Comparison of ENCODE assay signal across 16 cellular contexts in genomic region chr7:12716722-12717121, GRCh38. TPM values are rescaled to one million over a fixed set of nuclear protein-coding genes. Genes with fewer than 3 reads are reported as not detected.
DNase-seq lines count a peak whose midpoint lies in the region; ATAC-seq and TF ChIP-seq lines count a peak whose summit lies in the region.
"Had no signal": no experiment of that assay in that cellular context is flagged by ENCODE, and none has a peak within 500 bp of the region (broad histone marks: within the 10 kb centered on the region; RNA-seq: fewer than 3 reads in every experiment).

No MANE protein-coding gene starts in this region.

- CTCF ChIA-PET in Caco-2 (lab: Charles Lee) = no interaction called here

- H3K4me1 Mint-ChIP-seq in endodermal cell (peaks cover 23% of the 10 kb centered on the region), Caco-2 (ENCODE audit: low read depth, unreplicated experiment) (peaks cover 20% of the 10 kb centered on the region)

- H3K4me3 ChIP-seq in right cardiac atrium (ENCODE audit: low read length) (no peak overlapping the region), endodermal cell (ENCODE audit: low read length) (no peak overlapping the region), psoas muscle (no peak overlapping the region), Caco-2 (ENCODE audit: low read depth, low read length) (no peak overlapping the region)

- intact Hi-C loops in right cardiac atrium (cut with DNase I) (no loop called here), left ventricle myocardium superior (cut with micrococcal nuclease) (no loop called here), psoas muscle (cut with DNase I) (no loop called here), Caco-2 (cut with micrococcal nuclease; ENCODE audit: unreplicated experiment) (no loop called here)

- no TSS peak for BruUV-seq in Caco-2 (replicated peaks; lab: Mats Ljungman, UMichigan)

- no peak for TF ChIP-seq CTCF in endodermal cell (conservative IDR thresholded peaks at IDR 0.05)
- no peak for TF ChIP-seq CTCF in psoas muscle (IDR thresholded peaks at IDR 0.05)
- TF ChIP-seq CTCF in Caco-2 (IDR thresholded peaks at IDR 0.05; ENCODE audit: insufficient read depth in 1 of 2, low read depth in 1 of 2, low read length in 1 of 2, severe bottlenecking in 1 of 2, unreplicated experiment in 1 of 2) = no peak

- POLR2A ChIA-PET in Caco-2 (lab: Charles Lee) = no interaction called here

- H3K9ac ChIP-seq in endodermal cell (ENCODE audit: extremely low read depth, low read length, poor library complexity, severe bottlenecking) = no peak overlapping the region

- H3K36me3 ChIP-seq in endodermal cell (ENCODE audit: control insufficient read depth, insufficient read depth, low read length) = no peaks in the 10 kb centered on the region
- no peaks in the 10 kb centered on the region for H3K36me3 ChIP-seq in psoas muscle (ENCODE audit: insufficient read depth in 1 of 2, low read depth in 1 of 2)
- no peaks in the 10 kb centered on the region for H3K36me3 ChIP-seq in Caco-2 (ENCODE audit: control insufficient read depth, insufficient read depth, low read length)

- H3K27me3 ChIP-seq in right cardiac atrium (ENCODE audit: control insufficient read depth, insufficient read depth) (no peaks in the 10 kb centered on the region), endodermal cell (ENCODE audit: control insufficient read depth, insufficient read depth, low read length, poor library complexity, severe bottlenecking) (no peaks in the 10 kb centered on the region), psoas muscle (ENCODE audit: insufficient read depth in 3 of 3, low read length in 2 of 3) (no peaks in the 10 kb centered on the region), Caco-2 (replicated peaks; ENCODE audit: control insufficient read depth, insufficient read depth, low read length) (no peaks in the 10 kb centered on the region)

- H3K27ac ChIP-seq in right cardiac atrium (ENCODE audit: low read length) = peak overlapping the region; percentile 33
- H3K27ac ChIP-seq in endodermal cell (ENCODE audit: low read depth, low read length) = peak overlapping the region; percentile 97
- peak overlapping the region; percentile 58 for H3K27ac ChIP-seq in psoas muscle
- H3K27ac ChIP-seq in caudate nucleus (ENCODE audit: low read depth, low read length) = no peak overlapping the region
- H3K27ac ChIP-seq: HL-60 had no signal

- DNase-seq in right cardiac atrium = no peak
- DNase-seq in left ventricle myocardium superior = no peak
- no peak for DNase-seq in endodermal cell
- DNase-seq in psoas muscle = no peak
- no peak for DNase-seq in caudate nucleus (lab: John Stamatoyannopoulos, UW)
- DNase-seq in Caco-2 = no peak
- no peak for DNase-seq in GM19238 (ENCODE audit: insufficient read length, low spot score)
- DNase-seq: activated CD4-positive, alpha-beta T cell treated with anti-CD3 and anti-CD28 coated beads for 4 hours; GOT3; NCI-H1930; NCI-H526; RPMI8226; stimulated activated naive B cell treated with anti-CD40 and anti-IgM and Interleukin-4, amounts not matched to agents 10 μg/mL and 1 μg/mL and 100 μg/mL, for 72 hours; T-helper 2 cell had no signal

- 53% methylated on average over 3 of the region's 3 CpGs for WGBS in right cardiac atrium
- 58 to 77% methylated on average over 2 to 3 of the region's 3 CpGs for WGBS in endodermal cell (ENCODE audit: insufficient coverage in 1 of 2, insufficient read length in 1 of 2), 2 experiments
- WGBS in psoas muscle, 3 donors = 59 to 74% (median 73%) methylated on average over 3 of the region's 3 CpGs

- no peaks in the 10 kb centered on the region for H3K9me3 Mint-ChIP-seq in endodermal cell
- H3K9me3 Mint-ChIP-seq in Caco-2 (ENCODE audit: unreplicated experiment) = no peaks in the 10 kb centered on the region
- H3K9me3 Mint-ChIP-seq: stimulated activated naive B cell treated with anti-CD40 and anti-IgM and Interleukin-4, amounts not matched to agents 10 μg/mL and 1 μg/mL and 100 μg/mL, for 72 hours had no signal

- H3K27ac Mint-ChIP-seq in endodermal cell = peak overlapping the region; percentile 28
- no peak overlapping the region for H3K27ac Mint-ChIP-seq in Caco-2 (ENCODE audit: unreplicated experiment)
- H3K27ac Mint-ChIP-seq: stimulated activated naive B cell treated with anti-CD40 and anti-IgM and Interleukin-4, amounts not matched to agents 10 μg/mL and 1 μg/mL and 100 μg/mL, for 72 hours had no signal

- H3K4me1 ChIP-seq in right cardiac atrium (ENCODE audit: control insufficient read depth, insufficient read depth, low read length) (peaks cover 16% of the 10 kb centered on the region), endodermal cell (ENCODE audit: control insufficient read depth, insufficient read depth, low read length) (no peaks in the 10 kb centered on the region), psoas muscle (peaks cover 17% of the 10 kb centered on the region), Caco-2 (peaks cover 12% of the 10 kb centered on the region)

- H3K36me3 Mint-ChIP-seq in endodermal cell (ENCODE audit: low read depth) (no peaks in the 10 kb centered on the region), Caco-2 (ENCODE audit: insufficient read depth, unreplicated experiment) (no peaks in the 10 kb centered on the region)

- no peak for ATAC-seq in right cardiac atrium
- ATAC-seq in left ventricle myocardium superior = no peak
- ATAC-seq in psoas muscle = no peak
- no peak for ATAC-seq in HG03025 (IDR thresholded peaks at IDR 0.05; ENCODE audit: low FRiP score, unreplicated experiment)
- ATAC-seq: stimulated activated naive B cell treated with anti-CD40 and anti-IgM and Interleukin-4, amounts not matched to agents 10 μg/mL and 1 μg/mL and 100 μg/mL, for 72 hours had no signal

- H3K27me3 Mint-ChIP-seq in endodermal cell (ENCODE audit: insufficient read depth) (no peaks in the 10 kb centered on the region), Caco-2 (ENCODE audit: insufficient read depth, unreplicated experiment) (no peaks in the 10 kb centered on the region)
- H3K27me3 Mint-ChIP-seq: stimulated activated naive B cell treated with anti-CD40 and anti-IgM and Interleukin-4, amounts not matched to agents 10 μg/mL and 1 μg/mL and 100 μg/mL, for 72 hours had no signal

- H3K4me3 Mint-ChIP-seq in endodermal cell (no peak overlapping the region), Caco-2 (ENCODE audit: unreplicated experiment) (no peak overlapping the region)
- H3K4me3 Mint-ChIP-seq: stimulated activated naive B cell treated with anti-CD40 and anti-IgM and Interleukin-4, amounts not matched to agents 10 μg/mL and 1 μg/mL and 100 μg/mL, for 72 hours had no signal

- H3K9me3 ChIP-seq in right cardiac atrium (ENCODE audit: control insufficient read depth, low read length) (no peaks in the 10 kb centered on the region), endodermal cell (ENCODE audit: control insufficient read depth, low read length) (no peaks in the 10 kb centered on the region), psoas muscle (no peaks in the 10 kb centered on the region), Caco-2 (no peaks in the 10 kb centered on the region)

RNA-seq across cellular contexts. Expression of gene ARL4A, which starts 29.3 kb away (rescaled TPM):
- total RNA-seq in right cardiac atrium (10 to 100 TPM in 3 of 4 donors, 1 to 10 TPM in 1; 9.6 to 19.7 (median 12.6) TPM), left ventricle myocardium superior (14.3 TPM), endodermal cell (10 to 100 TPM; 19.1 to 26.4 TPM), psoas muscle (10 to 100 TPM in 1 of 4 donors, 1 to 10 TPM in 3; 2.5 to 15.3 (median 5.2) TPM), Caco-2 (2022) (40.6 and 42.5 TPM in 2 replicates)
- polyA plus RNA-seq in right cardiac atrium (10.3 TPM), psoas muscle (10 to 100 TPM in 2 of 3 donors, 1 to 10 TPM in 1; 6.6 to 47.7 (median 12.6) TPM)
- 67.5 TPM for polyA plus RNA-seq in endodermal cell (2013, experiment 1 of 2)
- polyA plus RNA-seq in endodermal cell (2013, experiment 2 of 2) = 56.6 TPM
